Comparison of ENCODE assay signal across 18 cellular contexts in the genomic region with DNA sequence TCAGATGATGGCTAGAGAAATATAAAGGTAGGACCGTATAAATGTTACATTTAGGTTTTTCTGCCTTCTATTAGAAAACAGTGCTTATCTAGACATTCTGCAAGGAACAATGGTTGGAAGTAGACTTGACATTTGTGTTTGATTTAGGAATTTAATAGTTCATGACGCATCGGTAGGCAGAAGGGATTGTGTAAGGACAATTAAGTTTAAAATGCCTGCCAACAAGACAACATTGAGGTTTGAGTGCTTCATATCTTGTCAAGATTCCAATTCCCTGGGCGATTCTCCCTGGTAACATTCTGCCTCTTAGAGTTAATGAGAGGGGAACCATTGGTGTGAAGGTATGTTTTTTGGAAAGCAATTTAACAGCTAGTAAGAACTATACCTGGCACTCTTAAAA.
DNase-seq lines count a peak whose midpoint lies in the region; FAIRE-seq and TF ChIP-seq lines count a peak whose summit lies in the region.
"Had no signal": no experiment of that assay in that cellular context is flagged by ENCODE, and none has a peak within 500 bp of the region (broad histone marks: within the 10 kb centered on the region; RNA-seq: fewer than 3 reads in every experiment).

No MANE protein-coding gene starts in this region.

- H3F3A ChIP-seq in GM23248 (ENCODE audit: insufficient read depth): peaks cover 4% of the 10 kb centered on the region; the same call in 1 of the 2 replicates

- H3K27me3 ChIP-seq in breast epithelium: peaks cover 0 to 22% of the 10 kb centered on the region in 2 donors
- H3K27me3 ChIP-seq in GM23248 (replicated peaks; ENCODE audit: insufficient read depth): peaks cover 20% of the 10 kb centered on the region
- H3K27me3 ChIP-seq: SJCRH30 had no signal

- peak overlapping the region; percentile 59 for H3K27ac Mint-ChIP-seq in MCF 10A (ENCODE audit: low read depth, unreplicated experiment)

- FAIRE-seq in urothelium cell line (lab: Jason Lieb, UNC): no peak
- FAIRE-seq: GM12891 had no signal

- H3K4me1 ChIP-seq in breast epithelium (no peaks in the 10 kb centered on the region), GM23248 (ENCODE audit: insufficient read depth) (peaks cover 14% of the 10 kb centered on the region)
- H3K4me1 ChIP-seq: HAP-1, SJCRH30 had no signal

- H4K20me1 ChIP-seq in GM23248 (ENCODE audit: insufficient read depth): no peaks in the 10 kb centered on the region

- H3K9me3 ChIP-seq in breast epithelium: no peaks in the 10 kb centered on the region
- no peaks in the 10 kb centered on the region for H3K9me3 ChIP-seq in GM23248 (ENCODE audit: low read depth)
- H3K9me3 ChIP-seq: HAP-1, SJCRH30 had no signal

- TF ChIP-seq POLR2A in breast epithelium (IDR thresholded peaks at IDR 0.05) (no peak), erythroblast (IDR thresholded peaks at IDR 0.05; ENCODE audit: low read length) (no peak)

- DNase-seq in MCF 10A (ENCODE audit: unreplicated experiment) (peak; percentile 81), breast epithelium (ENCODE audit: low spot score in 2 of 2) (no peak), GM23248 (peak; percentile 89), urothelium cell line (ENCODE audit: low spot score) (peak; percentile 13), D341Med (ENCODE audit: low spot score) (no peak), UCSD-AML1 (lab: John Stamatoyannopoulos, UW; ENCODE audit: unreplicated experiment) (no peak), erythroblast (lab: John Stamatoyannopoulos, UW) (no peak)
- DNase-seq: 8988T, COR-L47, MV-4-11, NCI-H1417 treated with DMSO at 0.1 percent for 48 hours, NCI-H1930, NCI-H446, SJCRH30 had no signal

- in situ Hi-C loops in GM23248 (cut with MboI): no loop called here

- CTCF ChIA-PET in MCF 10A (lab: Yijun Ruan, JAX): interaction anchor here (1.2 to 1.5 kb wide), 3 partner anchors 9 to 172 kb away, joined by 5 read pairs; no protein-coding TSS in a partner anchor

- WGBS in GM23248 (ENCODE audit: low coverage in 1 of 2, low lambda C conversion rate in 2 of 2, missing lambda C conversion rate in 2 of 2), 2 experiments: 1 to 2% methylated on average over 4 of the region's 4 CpGs

- H3K36me3 ChIP-seq in breast epithelium (no peaks in the 10 kb centered on the region), GM23248 (ENCODE audit: low read depth) (no peaks in the 10 kb centered on the region)
- H3K36me3 ChIP-seq: HAP-1, SJCRH30 had no signal

- no TSS peak for BruUV-seq in MCF 10A (replicated peaks; lab: Mats Ljungman, UMichigan)

- H3K9me3 Mint-ChIP-seq in MCF 10A (ENCODE audit: unreplicated experiment): no peaks in the 10 kb centered on the region

- H3K9me2 ChIP-seq in GM23248 (ENCODE audit: insufficient read depth): no peaks in the 10 kb centered on the region

- peak overlapping the region; percentile 53 for H3K4me2 ChIP-seq in GM23248 (ENCODE audit: unreplicated experiment)

- H2AFZ ChIP-seq in GM23248: no peak overlapping the region

- POLR2A ChIA-PET in MCF 10A (lab: Yijun Ruan, JAX): no interaction called here

- no peak overlapping the region for H3K4me3 Mint-ChIP-seq in MCF 10A (ENCODE audit: unreplicated experiment)

- H3K9ac ChIP-seq in GM23248: no peak overlapping the region

- H3K27me3 Mint-ChIP-seq in MCF 10A (ENCODE audit: insufficient read depth, unreplicated experiment): no peaks in the 10 kb centered on the region

- no peak overlapping the region for H3K4me3 ChIP-seq in breast epithelium
- no peak overlapping the region for H3K4me3 ChIP-seq in GM23248
- H3K4me3 ChIP-seq: HAP-1, SJCRH30 had no signal

- H3K79me2 ChIP-seq in GM23248 (ENCODE audit: insufficient read depth): no peaks in the 10 kb centered on the region

- no peaks in the 10 kb centered on the region for H3K36me3 Mint-ChIP-seq in MCF 10A (ENCODE audit: insufficient read depth, unreplicated experiment)

- H3K27ac ChIP-seq in breast epithelium (no peak overlapping the region), GM23248 (no peak overlapping the region), VCaP (peak overlapping the region; percentile 48; the same call in 1 of the 2 replicates)
- H3K27ac ChIP-seq: HL-60, SJCRH30 had no signal

- TF ChIP-seq CTCF in MCF 10A (IDR thresholded peaks at IDR 0.05; ENCODE audit: unreplicated experiment) (no peak), breast epithelium (IDR thresholded peaks at IDR 0.05) (no peak), VCaP (conservative IDR thresholded peaks at IDR 0.05) (no peak)

- peaks cover 13% of the 10 kb centered on the region for H3K4me1 Mint-ChIP-seq in MCF 10A (ENCODE audit: insufficient read depth, unreplicated experiment)

- intact Hi-C loops in MCF 10A (cut with micrococcal nuclease): no loop called here
- intact Hi-C loops in breast epithelium (cut with DNase I; ENCODE audit: low total_unique reads): no loop called here

Comparison
In these comparisons a context has a peak if more than half of its experiments do, and no peak if none do; other contexts are left out.
1. DNase-seq: peak in MCF 10A (single experiment), GM23248 (single experiment) and urothelium cell line (single experiment); none in breast epithelium (0 of 2), D341Med (single experiment), UCSD-AML1 (single experiment) and erythroblast (0 of 2).